Comparison of ENCODE assay signal across 16 cellular contexts in the genomic region with DNA sequence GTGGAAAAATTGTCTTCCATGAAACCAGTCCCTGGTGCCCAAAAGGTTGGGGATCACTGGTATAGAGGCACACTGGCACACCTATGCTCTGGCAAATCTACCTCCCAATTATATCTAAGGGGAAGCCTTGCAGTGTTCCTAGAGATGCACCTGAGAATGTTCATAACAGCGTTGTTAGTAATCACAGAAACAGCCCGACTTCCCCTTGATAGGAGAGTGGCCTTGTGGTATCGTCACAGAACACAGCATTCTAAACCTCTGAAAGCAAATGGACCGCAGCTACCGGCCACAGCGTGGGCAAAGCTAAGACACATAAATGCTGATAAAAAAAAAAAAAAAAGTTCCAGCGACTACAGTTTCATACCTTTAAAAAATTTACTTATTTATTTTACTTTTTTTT. TPM values are rescaled to one million over a fixed set of nuclear protein-coding genes. Genes with fewer than 3 reads are reported as not detected.
DNase-seq lines count a peak whose midpoint lies in the region; ATAC-seq and TF ChIP-seq lines count a peak whose summit lies in the region.
"Had no signal": no experiment of that assay in that cellular context is flagged by ENCODE, and none has a peak within 500 bp of the region (broad histone marks: within the 10 kb centered on the region; RNA-seq: fewer than 3 reads in every experiment).

No MANE protein-coding gene starts in this region.

- H3K36me3 Mint-ChIP-seq in activated CD8-positive, alpha-beta T cell treated with anti-CD3 and anti-CD28 coated beads for 36 hours (ENCODE audit: low read depth): peaks cover 6% of the 10 kb centered on the region
- H3K36me3 Mint-ChIP-seq in effector memory CD8-positive, alpha-beta T cell (ENCODE audit: insufficient read depth): peaks cover 3% of the 10 kb centered on the region
- no peaks in the 10 kb centered on the region for H3K36me3 Mint-ChIP-seq in osteocyte (ENCODE audit: unreplicated experiment)

- CTCF ChIA-PET in activated CD8-positive, alpha-beta T cell treated with anti-CD3 and anti-CD28 coated beads for 36 hours (lab: Charles Lee): interaction anchor here (1.1 to 12.1 kb wide), 7 partner anchors 11 to 58 kb away, joined by 3 to 180 read pairs (median 42); a partner anchor contains a TSS

- TF ChIP-seq CTCF in activated CD8-positive, alpha-beta T cell treated with anti-CD3 and anti-CD28 coated beads for 36 hours (IDR thresholded peaks at IDR 0.05): no peak
- TF ChIP-seq CTCF in osteocyte (IDR thresholded peaks at IDR 0.05): no peak

- ATAC-seq in activated CD8-positive, alpha-beta T cell treated with anti-CD3 and anti-CD28 coated beads for 36 hours: no peak
- peak; percentile 20 for ATAC-seq in effector memory CD8-positive, alpha-beta T cell (replicated peaks)
- ATAC-seq: PC-3 had no signal

- peak; percentile 21 for DNase-seq in NK-92 treated with Interleukin-12 subunit alpha and Interleukin-12 subunit beta, amount 100 ng/mL, for 24 hours (lab: John Stamatoyannopoulos, UW)
- no peak for DNase-seq in NK-92 (lab: John Stamatoyannopoulos, UW; ENCODE audit: unreplicated experiment)
- no peak for DNase-seq in activated CD8-positive, alpha-beta T cell treated with anti-CD3 and anti-CD28 coated beads for 36 hours
- peak in 1 of 3 experiments; percentile 27 for DNase-seq in effector memory CD8-positive, alpha-beta T cell
- peak; percentile 8 for DNase-seq in osteocyte (ENCODE audit: extremely low spot score, unreplicated experiment)
- no peak for DNase-seq in NCI-H128 (lab: John Stamatoyannopoulos, UW; ENCODE audit: unreplicated experiment)
- DNase-seq in NCI-H526 (lab: John Stamatoyannopoulos, UW): no peak
- no peak for DNase-seq in stimulated activated CD4-positive, alpha-beta T cell treated with anti-CD3 and anti-CD28 coated beads, Interleukin-15, amount 100 ng/mL, for 24 hours
- DNase-seq: BE2C; CD4-positive, alpha-beta T cell; H9; Kasumi-1; NCI-H1105 treated with DMSO at 0.1 percent for 48 hours; NCI-H187; NCI-H69; PC-3 had no signal

- peaks cover 4% of the 10 kb centered on the region for H3K9me3 Mint-ChIP-seq in activated CD8-positive, alpha-beta T cell treated with anti-CD3 and anti-CD28 coated beads for 36 hours
- H3K9me3 Mint-ChIP-seq in effector memory CD8-positive, alpha-beta T cell: no peaks in the 10 kb centered on the region
- H3K9me3 Mint-ChIP-seq in osteocyte (ENCODE audit: unreplicated experiment): no peaks in the 10 kb centered on the region
- H3K9me3 Mint-ChIP-seq: CD4-positive, alpha-beta T cell had no signal

- peaks cover 61% of the 10 kb centered on the region for H3K4me1 Mint-ChIP-seq in activated CD8-positive, alpha-beta T cell treated with anti-CD3 and anti-CD28 coated beads for 36 hours (ENCODE audit: low read depth)
- H3K4me1 Mint-ChIP-seq in effector memory CD8-positive, alpha-beta T cell (ENCODE audit: low read depth in 2 of 2): peaks cover 50 to 65% of the 10 kb centered on the region in 2 donors
- H3K4me1 Mint-ChIP-seq in osteocyte (ENCODE audit: unreplicated experiment): peaks cover 12% of the 10 kb centered on the region

- H3K27ac Mint-ChIP-seq in activated CD8-positive, alpha-beta T cell treated with anti-CD3 and anti-CD28 coated beads for 36 hours: peak overlapping the region; percentile 49
- peak overlapping the region; percentile 59 to 77 for H3K27ac Mint-ChIP-seq in effector memory CD8-positive, alpha-beta T cell
- H3K27ac Mint-ChIP-seq in osteocyte (ENCODE audit: unreplicated experiment): no peak overlapping the region
- H3K27ac Mint-ChIP-seq: CD4-positive, alpha-beta T cell; H9 had no signal

- POLR2A ChIA-PET in activated CD8-positive, alpha-beta T cell treated with anti-CD3 and anti-CD28 coated beads for 36 hours (lab: Charles Lee): interaction anchor here (0.9 to 5.3 kb wide), 3 partner anchors 21 to 58 kb away, joined by 5 to 68 read pairs (median 44); no protein-coding TSS in a partner anchor

- H3K4me3 Mint-ChIP-seq in activated CD8-positive, alpha-beta T cell treated with anti-CD3 and anti-CD28 coated beads for 36 hours: no peak overlapping the region
- H3K4me3 Mint-ChIP-seq in effector memory CD8-positive, alpha-beta T cell: peak overlapping the region in 1 of 2 donors; percentile 48
- no peak overlapping the region for H3K4me3 Mint-ChIP-seq in osteocyte (ENCODE audit: unreplicated experiment)
- H3K4me3 Mint-ChIP-seq: CD4-positive, alpha-beta T cell; H9 had no signal

- no peaks in the 10 kb centered on the region for H3K27me3 Mint-ChIP-seq in activated CD8-positive, alpha-beta T cell treated with anti-CD3 and anti-CD28 coated beads for 36 hours
- no peaks in the 10 kb centered on the region for H3K27me3 Mint-ChIP-seq in effector memory CD8-positive, alpha-beta T cell
- H3K27me3 Mint-ChIP-seq in osteocyte (ENCODE audit: unreplicated experiment): peaks cover 17% of the 10 kb centered on the region
- H3K27me3 Mint-ChIP-seq: CD4-positive, alpha-beta T cell had no signal

- intact Hi-C loops in activated CD8-positive, alpha-beta T cell treated with anti-CD3 and anti-CD28 coated beads for 36 hours (cut with micrococcal nuclease): no loop called here

RNA-seq across cellular contexts. Expression of a gene that starts 39.1 kb away (rescaled TPM):
- total RNA-seq in activated CD8-positive, alpha-beta T cell treated with anti-CD3 and anti-CD28 coated beads for 36 hours: 1 to 10 TPM; 4.9 to 8.5 TPM
- 4.6 and 4.8 TPM in 2 replicates for total RNA-seq in osteocyte

RNA-seq across cellular contexts. Expression of a gene that starts 46.9 kb away (rescaled TPM):
- 1 to 10 TPM; 4.8 to 5.5 TPM for total RNA-seq in activated CD8-positive, alpha-beta T cell treated with anti-CD3 and anti-CD28 coated beads for 36 hours
- not detected in 2 replicates for total RNA-seq in osteocyte
- total RNA-seq: PC-3 had no signal

RNA-seq across cellular contexts. Expression of a gene that starts 53.0 kb away (rescaled TPM):
- 1 to 10 TPM; 7.1 to 7.9 TPM for total RNA-seq in activated CD8-positive, alpha-beta T cell treated with anti-CD3 and anti-CD28 coated beads for 36 hours
- 17.2 and 18.8 TPM in 2 replicates for total RNA-seq in osteocyte

Comparison
In these comparisons a context has a peak if more than half of its experiments do, and no peak if none do; other contexts are left out.
1. DNase-seq: peak in NK-92 treated with Interleukin-12 subunit alpha and Interleukin-12 subunit beta, amount 100 ng/mL, for 24 hours (single experiment) and osteocyte (single experiment); none in NK-92 (single experiment), activated CD8-positive, alpha-beta T cell treated with anti-CD3 and anti-CD28 coated beads for 36 hours (single experiment), NCI-H128 (single experiment), NCI-H526 (0 of 2) and stimulated activated CD4-positive, alpha-beta T cell treated with anti-CD3 and anti-CD28 coated beads, Interleukin-15, amount 100 ng/mL, for 24 hours (single experiment).